In genomic region chr6:150723857-150724256, GRCh38 we compare ENCODE assay signal across 14 cellular contexts.
DNase-seq lines count a peak whose midpoint lies in the region; TF ChIP-seq lines count a peak whose summit lies in the region.
"Had no signal": no experiment of that assay in that cellular context is flagged by ENCODE, and none has a peak within 500 bp of the region (broad histone marks: within the 10 kb centered on the region; RNA-seq: fewer than 3 reads in every experiment).

No MANE protein-coding gene starts in this region.

- no peaks in the 10 kb centered on the region for H3K9me3 ChIP-seq in smooth muscle cell (replicated peaks; ENCODE audit: low read depth)
- H3K9me3 ChIP-seq: heart left ventricle, suprapubic skin had no signal

- no peak overlapping the region for H3K4me3 ChIP-seq in smooth muscle cell
- H3K4me3 ChIP-seq: heart left ventricle, suprapubic skin had no signal

- H3K27ac Mint-ChIP-seq in CD14-positive monocyte, result no peak overlapping the region
- H3K27ac Mint-ChIP-seq: activated CD4-positive, alpha-beta memory T cell treated with anti-CD3 and anti-CD28 coated beads for 36 hours had no signal

- no peaks in the 10 kb centered on the region for H3K36me3 ChIP-seq in smooth muscle cell (ENCODE audit: low read depth)
- H3K36me3 ChIP-seq: heart left ventricle, suprapubic skin had no signal

- H3K4me3 Mint-ChIP-seq in CD14-positive monocyte, result no peak overlapping the region
- H3K4me3 Mint-ChIP-seq: activated CD4-positive, alpha-beta memory T cell treated with anti-CD3 and anti-CD28 coated beads for 36 hours had no signal

- H3K27me3 ChIP-seq in smooth muscle cell (ENCODE audit: low read depth), result no peaks in the 10 kb centered on the region
- H3K27me3 ChIP-seq: heart left ventricle, suprapubic skin had no signal

- no peaks in the 10 kb centered on the region for H3K36me3 Mint-ChIP-seq in CD14-positive monocyte
- H3K36me3 Mint-ChIP-seq: activated CD4-positive, alpha-beta memory T cell treated with anti-CD3 and anti-CD28 coated beads for 36 hours had no signal

- peaks cover 0 to 2% (median 0%) of the 10 kb centered on the region in 7 donors for H3K9me3 Mint-ChIP-seq in CD14-positive monocyte
- H3K9me3 Mint-ChIP-seq: activated CD4-positive, alpha-beta memory T cell treated with anti-CD3 and anti-CD28 coated beads for 36 hours had no signal

- intact Hi-C loops in CD14-positive monocyte (cut with micrococcal nuclease), result no loop called here

- H3K27me3 Mint-ChIP-seq in CD14-positive monocyte (ENCODE audit: low read depth in 3 of 3), result peaks cover 5 to 15% (median 13%) of the 10 kb centered on the region in 3 donors

- DNase-seq in GM04504 (ENCODE audit: low read depth) (peak; percentile 16), OCI-M1 (lab: John Stamatoyannopoulos, UW) (peak; percentile 49), smooth muscle cell (lab: John Stamatoyannopoulos, UW; ENCODE audit: unreplicated experiment) (no peak), NCI-H2081 (lab: John Stamatoyannopoulos, UW) (no peak), CD14-positive monocyte (ENCODE audit: low spot score) (no peak), hypothalamus (lab: John Stamatoyannopoulos, UW) (no peak)
- DNase-seq: activated CD4-positive, alpha-beta memory T cell treated with anti-CD3 and anti-CD28 coated beads for 36 hours; activated effector memory CD4-positive, alpha-beta T cell treated with anti-CD3 and anti-CD28 coated beads, Interleukin-2, amount 50 U/mL, for 16 hours; heart left ventricle; KBM-7; NCI-H2081 treated with DMSO at 0.1 percent for 48 hours; T-helper 2 cell had no signal

- H3K4me1 Mint-ChIP-seq in CD14-positive monocyte, result no peaks in the 10 kb centered on the region

- no peak overlapping the region for H3K9ac ChIP-seq in smooth muscle cell (ENCODE audit: low read depth)

- H3K79me2 ChIP-seq in smooth muscle cell (ENCODE audit: low read depth), result no peaks in the 10 kb centered on the region

- H3K4me2 ChIP-seq in smooth muscle cell, result no peak overlapping the region

- H2AFZ ChIP-seq in smooth muscle cell (ENCODE audit: low read depth), result no peak overlapping the region

- H3K27ac ChIP-seq in cingulate gyrus (ENCODE audit: low read depth, low read length) (peak overlapping the region; percentile 69), smooth muscle cell (ENCODE audit: low read depth) (peak overlapping the region; percentile 17)
- H3K27ac ChIP-seq: heart left ventricle, suprapubic skin had no signal

- TF ChIP-seq CTCF in smooth muscle cell (IDR thresholded peaks at IDR 0.05; ENCODE audit: borderline replicate concordance, insufficient read depth, poor library complexity, severe bottlenecking), result no peak
- no peak for TF ChIP-seq CTCF in CD14-positive monocyte (IDR thresholded peaks at IDR 0.05)

- no peaks in the 10 kb centered on the region for H3F3A ChIP-seq in smooth muscle cell (ENCODE audit: low read depth)

- 56% methylated on average over 2 of the region's 2 CpGs for WGBS in smooth muscle cell (ENCODE audit: low lambda C conversion rate)

- H4K20me1 ChIP-seq in smooth muscle cell (ENCODE audit: low read depth), result no peaks in the 10 kb centered on the region

- H3K4me1 ChIP-seq in smooth muscle cell (ENCODE audit: low read depth), result peaks cover 28% of the 10 kb centered on the region

Comparison
In these comparisons a context has a peak if more than half of its experiments do, and no peak if none do; other contexts are left out.
1. DNase-seq: peak in GM04504 (single experiment) and OCI-M1 (single experiment); none in smooth muscle cell (single experiment), NCI-H2081 (0 of 2), CD14-positive monocyte (single experiment) and hypothalamus (0 of 51).